9 cellular contexts compared by ENCODE assay signal in genomic region chr10:97648557-97649404, GRCh38. TPM values are rescaled to one million over a fixed set of nuclear protein-coding genes. Genes with fewer than 3 reads are reported as not detected.
DNase-seq lines count a peak whose midpoint lies in the region; ATAC-seq and TF ChIP-seq lines count a peak whose summit lies in the region.
"Had no signal": no experiment of that assay in that cellular context is flagged by ENCODE, and none has a peak within 500 bp of the region (broad histone marks: within the 10 kb centered on the region; RNA-seq: fewer than 3 reads in every experiment).

No MANE protein-coding gene starts in this region.

- H3K4me3 Mint-ChIP-seq in brain, result peak overlapping the region in 3 of 5 experiments; percentile 35 to 37 (median 36)
- H3K4me3 Mint-ChIP-seq in immature natural killer cell, result peak overlapping the region; percentile 78 to 84 (median 82)
- peak overlapping the region; percentile 52 for H3K4me3 Mint-ChIP-seq in stimulated activated effector memory CD8-positive, alpha-beta T cell treated with anti-CD3 and anti-CD28 coated beads, Interleukin-12 subunit alpha, Interleukin-12 subunit beta, amount 100 ng/mL, for 72 hours

- no peaks in the 10 kb centered on the region for H3K9me3 ChIP-seq in Panc1 (ENCODE audit: control insufficient read depth, insufficient read depth, low read depth, low read length)

- H3K4me1 ChIP-seq in Panc1 (ENCODE audit: control insufficient read depth, insufficient read depth, low read length), result peaks cover 8% of the 10 kb centered on the region

- no peaks in the 10 kb centered on the region for H3K36me3 ChIP-seq in Panc1 (ENCODE audit: control insufficient read depth, insufficient read depth, low read length)

- H3K4me3 ChIP-seq in Panc1 (ENCODE audit: low read depth in 2 of 2, low read length in 2 of 2), result no peak overlapping the region

- in situ Hi-C loops in Panc1 (cut with HindIII; ENCODE audit: low pct_unique_long_range_greater_than_20kb, low sequenced_read_pairs), result no loop called here

- TF ChIP-seq CTCF in Panc1 (IDR thresholded peaks at IDR 0.05), result no peak
- TF ChIP-seq CTCF in brain (conservative IDR thresholded peaks at IDR 0.05), result no peak

- H3K4me1 Mint-ChIP-seq in brain (peaks cover 25% of the 10 kb centered on the region), immature natural killer cell (peaks cover 35 to 49% of the 10 kb centered on the region in 2 donors)
- peaks cover 23% of the 10 kb centered on the region for H3K4me1 Mint-ChIP-seq in stimulated activated effector memory CD8-positive, alpha-beta T cell treated with anti-CD3 and anti-CD28 coated beads, Interleukin-12 subunit alpha, Interleukin-12 subunit beta, amount 100 ng/mL, for 72 hours

- peak; percentile 97 for ATAC-seq in HG02870 (IDR thresholded peaks at IDR 0.05; ENCODE audit: unreplicated experiment)
- peak; percentile 81 for ATAC-seq in Panc1
- peak; percentile 100 for ATAC-seq in stimulated activated effector memory CD8-positive, alpha-beta T cell treated with anti-CD3 and anti-CD28 coated beads, Interleukin-12 subunit alpha, Interleukin-12 subunit beta, amount 100 ng/mL, for 72 hours

- H3K27ac ChIP-seq in Panc1 (ENCODE audit: low read length), result peak overlapping the region; percentile 10; the same call in 1 of the 2 replicates

- H3K27me3 ChIP-seq in Panc1 (ENCODE audit: control insufficient read depth, insufficient read depth, low read length), result no peaks in the 10 kb centered on the region

- DNase-seq in NOMO-1 (lab: John Stamatoyannopoulos, UW; ENCODE audit: unreplicated experiment in 2 of 2) (peak; percentile 26 to 52), NOMO-1 treated with dmso at 0.1 percent for 144 hours (lab: John Stamatoyannopoulos, UW; ENCODE audit: unreplicated experiment) (no peak), Panc1 (ENCODE audit: low read depth, low spot score) (peak; percentile 76), immature natural killer cell (peak; percentile 81 to 82 (median 82)), cerebellar nuclear complex (lab: John Stamatoyannopoulos, UW) (no peak)
- peak; percentile 8 to 66 for DNase-seq in stimulated activated effector memory CD8-positive, alpha-beta T cell treated with anti-CD3 and anti-CD28 coated beads, Interleukin-12 subunit alpha, Interleukin-12 subunit beta, amount 100 ng/mL, for 72 hours (ENCODE audit: low spot score in 2 of 2)

- no peaks in the 10 kb centered on the region for H3K9me3 Mint-ChIP-seq in brain
- no peaks in the 10 kb centered on the region for H3K9me3 Mint-ChIP-seq in immature natural killer cell
- no peaks in the 10 kb centered on the region for H3K9me3 Mint-ChIP-seq in stimulated activated effector memory CD8-positive, alpha-beta T cell treated with anti-CD3 and anti-CD28 coated beads, Interleukin-12 subunit alpha, Interleukin-12 subunit beta, amount 100 ng/mL, for 72 hours

- no TSS peak for BruUV-seq in Panc1 (replicated peaks; lab: Mats Ljungman, UMichigan)

- H3K27me3 Mint-ChIP-seq in brain, result no peaks in the 10 kb centered on the region
- H3K27me3 Mint-ChIP-seq in immature natural killer cell (ENCODE audit: low read depth in 3 of 3), result peaks cover 3 to 5% (median 4%) of the 10 kb centered on the region in 3 donors

- H3K36me3 Mint-ChIP-seq in brain (peaks cover 60% of the 10 kb centered on the region), immature natural killer cell (peaks cover 14 to 37% (median 29%) of the 10 kb centered on the region in 3 donors)
- peaks cover 41% of the 10 kb centered on the region for H3K36me3 Mint-ChIP-seq in stimulated activated effector memory CD8-positive, alpha-beta T cell treated with anti-CD3 and anti-CD28 coated beads, Interleukin-12 subunit alpha, Interleukin-12 subunit beta, amount 100 ng/mL, for 72 hours

- H3K27ac Mint-ChIP-seq in brain, result peak overlapping the region in 4 of 5 experiments; percentile 32 to 85 (median 78)
- H3K27ac Mint-ChIP-seq in immature natural killer cell, result peak overlapping the region; percentile 96 to 99 (median 98)
- peak overlapping the region; percentile 92 for H3K27ac Mint-ChIP-seq in stimulated activated effector memory CD8-positive, alpha-beta T cell treated with anti-CD3 and anti-CD28 coated beads, Interleukin-12 subunit alpha, Interleukin-12 subunit beta, amount 100 ng/mL, for 72 hours

- intact Hi-C loops in Panc1 (cut with micrococcal nuclease; ENCODE audit: unreplicated experiment), result no loop called here

- POLR2A ChIA-PET in Panc1 (lab: Charles Lee), result no interaction called here

- CTCF ChIA-PET in Panc1 (lab: Charles Lee), result no interaction called here

RNA-seq across cellular contexts. Expression of gene PI4K2A, which starts 8.3 kb away (rescaled TPM):
- 22.8 TPM for total RNA-seq in Panc1 (2021; ENCODE audit: unreplicated experiment)
- polyA plus RNA-seq in Panc1 (2012; ENCODE audit: insufficient read length), result 19.1 TPM
- 23.3 TPM for polyA plus RNA-seq in brain (ENCODE audit: insufficient read depth, low read depth, low replicate concordance)
- polyA plus RNA-seq in immature natural killer cell, result 10 to 100 TPM; 12.6 to 19.6 (median 17.6) TPM

RNA-seq across cellular contexts. Expression of gene MORN4, which starts 15.5 kb away (rescaled TPM):
- total RNA-seq in Panc1 (2021; ENCODE audit: unreplicated experiment), result 17.9 TPM
- polyA plus RNA-seq in Panc1 (2012; ENCODE audit: insufficient read length), result 19.9 TPM
- polyA plus RNA-seq in brain (ENCODE audit: insufficient read depth, low read depth, low replicate concordance) (26.5 TPM), immature natural killer cell (1 to 10 TPM in 2 of 3 donors, under 1 TPM in 1; 0.80 to 6.1 (median 1.1) TPM)

RNA-seq across cellular contexts. Expression of gene AVPI1, which starts 38.3 kb away (rescaled TPM):
- total RNA-seq in Panc1 (2021; ENCODE audit: unreplicated experiment), result 8.0 TPM
- 7.8 TPM for polyA plus RNA-seq in Panc1 (2012; ENCODE audit: insufficient read length)
- polyA plus RNA-seq in brain (ENCODE audit: insufficient read depth, low read depth, low replicate concordance), result 13.2 TPM
- polyA plus RNA-seq in immature natural killer cell, result 10 to 100 TPM in 1 of 3 donors, 1 to 10 TPM in 2; 3.0 to 14.1 (median 4.4) TPM

RNA-seq across cellular contexts. Expression of gene C10orf62, which starts 59.3 kb away (rescaled TPM):
- not detected for total RNA-seq in Panc1 (2021; ENCODE audit: unreplicated experiment)
- polyA plus RNA-seq in Panc1 (2012; ENCODE audit: insufficient read length), result not detected
- polyA plus RNA-seq in brain (ENCODE audit: insufficient read depth, low read depth, low replicate concordance) (not detected), immature natural killer cell (not detected)
- total RNA-seq: frontal cortex had no signal

Comparison
In these comparisons a context has a peak if more than half of its experiments do, and no peak if none do; other contexts are left out.
1. DNase-seq: peak in NOMO-1 (2 of 2), Panc1 (single experiment), immature natural killer cell (3 of 3) and stimulated activated effector memory CD8-positive, alpha-beta T cell treated with anti-CD3 and anti-CD28 coated beads, Interleukin-12 subunit alpha, Interleukin-12 subunit beta, amount 100 ng/mL, for 72 hours (2 of 2); none in NOMO-1 treated with dmso at 0.1 percent for 144 hours (single experiment) and cerebellar nuclear complex (0 of 2).
2. Peak in every context shown above with its lines, with median percentiles within 50 percentile points of each other: ATAC-seq, H3K27ac Mint-ChIP-seq and H3K4me3 Mint-ChIP-seq.